In the genomic region with DNA sequence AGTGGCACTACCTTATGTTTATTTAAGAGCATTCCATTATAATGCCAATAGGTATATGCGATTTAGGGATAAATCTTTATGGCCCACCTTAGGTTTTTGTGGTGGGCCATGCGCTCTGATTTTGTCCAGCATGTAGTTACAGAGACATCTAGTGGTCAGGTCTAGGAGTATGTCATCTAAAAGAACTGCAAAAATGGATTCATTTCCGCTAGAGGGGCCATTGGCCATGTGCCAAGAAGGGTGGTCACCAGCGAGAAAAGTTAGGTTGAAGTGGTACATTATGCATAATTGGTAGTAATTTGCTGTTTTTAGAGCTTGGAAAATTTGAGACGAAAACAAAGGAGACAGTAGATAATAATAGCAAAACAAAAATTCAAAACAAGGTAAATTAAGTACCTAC, we compare ENCODE assay signal across 10 cellular contexts. TPM values are rescaled to one million over a fixed set of nuclear protein-coding genes. Genes with fewer than 3 reads are reported as not detected.
A peak's percentile ranks its signal among the peaks of the same experiment; 100 is the strongest.
DNase-seq lines count a peak whose midpoint lies in the region; ATAC-seq and TF ChIP-seq lines count a peak whose summit lies in the region.
"Had no signal": no experiment of that assay in that cellular context is flagged by ENCODE, and none has a peak within 500 bp of the region (broad histone marks: within the 10 kb centered on the region; RNA-seq: fewer than 3 reads in every experiment).

No MANE protein-coding gene starts in this region.

- 58 to 66% (median 60%) methylated on average over 5 of the region's 5 CpGs for WGBS in psoas muscle, 3 donors

- TF ChIP-seq CTCF in GM10266 (IDR thresholded peaks at IDR 0.05; ENCODE audit: control insufficient read depth, insufficient read depth, low read depth, missing control alignments) (peak; percentile 31), kidney epithelial cell (IDR thresholded peaks at IDR 0.05; ENCODE audit: insufficient read depth, low read length, poor library complexity, severe bottlenecking) (peak; percentile 61), psoas muscle (IDR thresholded peaks at IDR 0.05) (no peak)

- H3K36me3 ChIP-seq in SJCRH30 (no peaks in the 10 kb centered on the region; the same call in 1 of the 2 replicates), kidney epithelial cell (ENCODE audit: control insufficient read depth, insufficient read depth, low read length) (no peaks in the 10 kb centered on the region), psoas muscle (ENCODE audit: insufficient read depth in 1 of 2, low read depth in 1 of 2) (no peaks in the 10 kb centered on the region)

- no peak for DNase-seq in GM10266 (ENCODE audit: extremely low spot score)
- peak; percentile 21 to 49 for DNase-seq in SJCRH30
- DNase-seq in kidney epithelial cell (ENCODE audit: low read depth), result no peak
- no peak for DNase-seq in NCI-H1694 (lab: John Stamatoyannopoulos, UW)
- no peak for DNase-seq in psoas muscle
- no peak for DNase-seq in GF-D8 (lab: John Stamatoyannopoulos, UW)
- no peak for DNase-seq in AG08395 (ENCODE audit: low spot score)
- DNase-seq: activated effector memory CD4-positive, alpha-beta T cell treated with anti-CD3 and anti-CD28 coated beads, Interleukin-2, amount 50 U/mL, for 16 hours had no signal

- H3K27ac ChIP-seq in SJCRH30 (no peak overlapping the region), psoas muscle (no peak overlapping the region)

- peak; percentile 43 for ATAC-seq in HG03442 (IDR thresholded peaks at IDR 0.05; ENCODE audit: unreplicated experiment)
- ATAC-seq in psoas muscle, result no peak

- intact Hi-C loops in psoas muscle (cut with DNase I), result no loop called here

- H3K9me3 ChIP-seq in SJCRH30 (replicated peaks) (no peaks in the 10 kb centered on the region), psoas muscle (no peaks in the 10 kb centered on the region)

- H3K4me3 ChIP-seq in SJCRH30, result no peak overlapping the region
- H3K4me3 ChIP-seq in kidney epithelial cell (ENCODE audit: low read depth, low read length), result no peak overlapping the region
- H3K4me3 ChIP-seq in psoas muscle, result no peak overlapping the region

- H3K4me1 ChIP-seq in SJCRH30 (no peaks in the 10 kb centered on the region), psoas muscle (no peaks in the 10 kb centered on the region)

- H3K27me3 ChIP-seq in SJCRH30 (no peaks in the 10 kb centered on the region; the same call in 1 of the 2 replicates), kidney epithelial cell (ENCODE audit: control insufficient read depth, insufficient read depth, low read length) (no peaks in the 10 kb centered on the region), psoas muscle (ENCODE audit: insufficient read depth in 3 of 3, low read length in 2 of 3) (peaks cover 0 to 3% (median 0%) of the 10 kb centered on the region in 3 donors)

RNA-seq across cellular contexts. Expression of gene LRRC4C, which starts 27.7 kb away (rescaled TPM):
- 0.06 TPM in 1 of 2 replicates, not detected in the other for total RNA-seq in SJCRH30 (2014; rRNA removed; shearing (Covaris generic))
- total RNA-seq in kidney epithelial cell (0.14 and 1.5 TPM in 2 replicates), psoas muscle (under 1 TPM in 3 of 4 donors, not detected in 1; 0.08 to 0.34 (median 0.30) TPM)
- polyA plus RNA-seq in psoas muscle, result under 1 TPM; 0.04 to 0.16 (median 0.05) TPM
- total RNA-seq: LHCN-M2 had no signal

Comparison
In these comparisons a context has a peak if more than half of its experiments do, and no peak if none do; other contexts are left out.
1. DNase-seq: peak in SJCRH30 (2 of 2); none in GM10266 (single experiment), kidney epithelial cell (single experiment), NCI-H1694 (single experiment), psoas muscle (0 of 2), GF-D8 (single experiment) and AG08395 (single experiment).